Comparison of ENCODE assay signal across 22 cellular contexts in the genomic region with DNA sequence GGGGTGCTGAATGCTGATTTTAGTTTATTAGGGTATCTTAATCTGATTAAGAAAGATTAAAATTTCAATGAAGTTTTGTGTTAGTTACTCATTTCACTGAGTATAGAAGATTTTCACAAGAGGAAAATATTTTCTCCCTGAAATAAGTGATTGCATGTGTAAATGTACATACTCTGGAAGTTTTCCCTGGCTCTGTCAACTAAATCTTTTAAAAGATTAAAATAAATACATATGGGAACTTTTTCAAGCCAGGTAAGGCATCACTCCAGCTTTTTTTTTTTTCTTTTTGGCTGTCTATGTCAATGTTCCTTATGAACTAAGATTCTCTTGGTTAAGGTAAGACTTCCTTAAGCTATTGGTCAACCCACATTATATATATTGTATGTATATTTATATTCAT.
"Had no signal": no experiment of that assay in that cellular context is flagged by ENCODE, and none has a peak within 500 bp of the region (broad histone marks: within the 10 kb centered on the region; RNA-seq: fewer than 3 reads in every experiment).

No MANE protein-coding gene starts in this region.

- H3K36me3 ChIP-seq: pancreas had no signal

- H3K4me1 Mint-ChIP-seq: memory B cell; stimulated activated memory B cell treated with anti-CD40 and anti-IgM and Interleukin-4, amounts not matched to agents 10 μg/mL and 1 μg/mL and 100 μg/mL, for 72 hours had no signal

- H3K4me3 ChIP-seq: dorsolateral prefrontal cortex, gastroesophageal sphincter, heart left ventricle, hepatocyte, left lung, lower lobe of right lung, pancreas, right lobe of liver, thyroid gland had no signal

- H3K4me1 ChIP-seq: left lung, lower lobe of right lung, thyroid gland had no signal

- H3K9me3 Mint-ChIP-seq: natural killer cell; stimulated activated memory B cell treated with anti-CD40 and anti-IgM and Interleukin-4, amounts not matched to agents 10 μg/mL and 1 μg/mL and 100 μg/mL, for 72 hours had no signal

- H3K27me3 Mint-ChIP-seq: memory B cell; stimulated activated memory B cell treated with anti-CD40 and anti-IgM and Interleukin-4, amounts not matched to agents 10 μg/mL and 1 μg/mL and 100 μg/mL, for 72 hours had no signal

- H3K9me3 ChIP-seq: gastroesophageal sphincter, heart left ventricle, left lung, lower lobe of right lung, pancreas, right lobe of liver, thyroid gland had no signal

- H3K4me3 Mint-ChIP-seq: memory B cell; natural killer cell; stimulated activated memory B cell treated with anti-CD40 and anti-IgM and Interleukin-4, amounts not matched to agents 10 μg/mL and 1 μg/mL and 100 μg/mL, for 72 hours had no signal

- ATAC-seq: gastroesophageal sphincter; heart left ventricle; left lung; lower lobe of right lung; natural killer cell; stimulated activated memory B cell treated with anti-CD40 and anti-IgM and Interleukin-4, amounts not matched to agents 10 μg/mL and 1 μg/mL and 100 μg/mL, for 72 hours; stimulated activated naive CD8-positive, alpha-beta T cell treated with anti-CD3 and anti-CD28 coated beads, Interleukin-15, Interleukin-2, amounts not matched to agents 100 U/mL and 50 U/mL, for 24 hours had no signal

- DNase-seq: caudate nucleus; cerebellar nuclear complex; dorsolateral prefrontal cortex; effector CD4-positive, alpha-beta T cell; foreskin fibroblast; heart left ventricle; kidney; left lung; lower lobe of right lung; natural killer cell; occipital lobe; pancreas; right lobe of liver; stimulated activated CD4-positive, alpha-beta T cell treated with anti-CD3 and anti-CD28 coated beads, Interleukin-2, amount 100 ng/mL, for 24 hours; stimulated activated CD4-positive, alpha-beta T cell treated with anti-CD3 and anti-CD28 coated beads, Interleukin-4, amount 100 ng/mL, for 24 hours; stimulated activated naive CD8-positive, alpha-beta T cell treated with anti-CD3 and anti-CD28 coated beads, Interleukin-15, Interleukin-2, amounts not matched to agents 100 U/mL and 50 U/mL, for 24 hours; thyroid gland; trophoblast cell had no signal

- H3K27me3 ChIP-seq: dorsolateral prefrontal cortex, gastroesophageal sphincter, heart left ventricle, hepatocyte, left lung, pancreas, right lobe of liver, thyroid gland had no signal

- H3K27ac ChIP-seq: dorsolateral prefrontal cortex, hepatocyte, left lung, lower lobe of right lung had no signal

- H3K27ac Mint-ChIP-seq: memory B cell; natural killer cell; stimulated activated memory B cell treated with anti-CD40 and anti-IgM and Interleukin-4, amounts not matched to agents 10 μg/mL and 1 μg/mL and 100 μg/mL, for 72 hours had no signal
